ENCODE assay signal across 5 cellular contexts in genomic region chr21:10421199-10421598, GRCh38.
A peak's percentile ranks its signal among the peaks of the same experiment; 100 is the strongest.
DNase-seq lines count a peak whose midpoint lies in the region; TF ChIP-seq lines count a peak whose summit lies in the region.
"Not testable (repeated sequence)": the region's sequence is repeated elsewhere in the genome, so short reads cannot be mapped to it uniquely, and the experiment has no call there.

No MANE protein-coding gene starts in this region.

- TF ChIP-seq EP300 in esophagus muscularis mucosa (IDR thresholded peaks at IDR 0.05), result not testable (repeated sequence)

- H3K9ac ChIP-seq in HUES48 (ENCODE audit: low read depth, low read length), result not testable (repeated sequence)

- not testable (repeated sequence) for TF ChIP-seq CTCF in esophagus muscularis mucosa (IDR thresholded peaks at IDR 0.05)

- peaks cover 92% of the 10 kb centered on the region for H3K9me3 ChIP-seq in HUES48 (ENCODE audit: control insufficient read depth, insufficient read depth, low read length)
- H3K9me3 ChIP-seq in esophagus muscularis mucosa, result not testable (repeated sequence)

- intact Hi-C loops in activated CD4-positive, alpha-beta T cell treated with anti-CD3 and anti-CD28 coated beads, Interleukin-2, amount 10 ng/mL, durations not matched to agents 24 days and 14 days (cut with micrococcal nuclease); esophagus muscularis mucosa (cut with DNase I): not testable (repeated sequence)

- H3K9me3 Mint-ChIP-seq in activated CD4-positive, alpha-beta T cell treated with anti-CD3 and anti-CD28 coated beads, Interleukin-2, amount 10 ng/mL, durations not matched to agents 24 days and 14 days, result not testable (repeated sequence)

- H3K4me3 ChIP-seq in HUES48 (ENCODE audit: low read depth, low read length), result peak overlapping the region; percentile 30; the same call in 1 of the 2 replicates
- not testable (repeated sequence) for H3K4me3 ChIP-seq in esophagus muscularis mucosa

- not testable (repeated sequence) for H3K27ac Mint-ChIP-seq in activated CD4-positive, alpha-beta T cell treated with anti-CD3 and anti-CD28 coated beads, Interleukin-2, amount 10 ng/mL, durations not matched to agents 24 days and 14 days

- not testable (repeated sequence) for H3K36me3 Mint-ChIP-seq in activated CD4-positive, alpha-beta T cell treated with anti-CD3 and anti-CD28 coated beads, Interleukin-2, amount 10 ng/mL, durations not matched to agents 24 days and 14 days (ENCODE audit: low read depth)

- not testable (repeated sequence) for H3K36me3 ChIP-seq in HUES48 (ENCODE audit: control insufficient read depth, insufficient read depth, low read length); esophagus muscularis mucosa

- not testable (repeated sequence) for H3K4me1 ChIP-seq in HUES48 (ENCODE audit: control insufficient read depth, insufficient read depth, low read length); esophagus muscularis mucosa

- WGBS in esophagus muscularis mucosa, result 65% methylated on average over 4 of the region's 4 CpGs

- DNase-seq in EL (peak; percentile 1), esophagus muscularis mucosa (ENCODE audit: extremely low spot score) (peak; percentile 90), medulla oblongata (ENCODE audit: extremely low spot score) (peak; percentile 16)
- DNase-seq in activated CD4-positive, alpha-beta T cell treated with anti-CD3 and anti-CD28 coated beads, Interleukin-2, amount 10 ng/mL, durations not matched to agents 24 days and 14 days, result peak; percentile 50

- not testable (repeated sequence) for H3K4me3 Mint-ChIP-seq in activated CD4-positive, alpha-beta T cell treated with anti-CD3 and anti-CD28 coated beads, Interleukin-2, amount 10 ng/mL, durations not matched to agents 24 days and 14 days

- H3K27me3 ChIP-seq in HUES48 (ENCODE audit: control insufficient read depth, insufficient read depth, low read length), result not testable (repeated sequence)
- H3K27me3 ChIP-seq in esophagus muscularis mucosa, result peaks cover 0 to 10% (median 0%) of the 10 kb centered on the region in 4 donors

- H3K27me3 Mint-ChIP-seq in activated CD4-positive, alpha-beta T cell treated with anti-CD3 and anti-CD28 coated beads, Interleukin-2, amount 10 ng/mL, durations not matched to agents 24 days and 14 days, result not testable (repeated sequence)

- H3K27ac ChIP-seq in HUES48 (ENCODE audit: low read depth, low read length); esophagus muscularis mucosa (replicated peaks in 1 of 4): not testable (repeated sequence)

- not testable (repeated sequence) for TF ChIP-seq POLR2A in esophagus muscularis mucosa (IDR thresholded peaks at IDR 0.05; ENCODE audit: low read depth)

- H3K4me1 Mint-ChIP-seq in activated CD4-positive, alpha-beta T cell treated with anti-CD3 and anti-CD28 coated beads, Interleukin-2, amount 10 ng/mL, durations not matched to agents 24 days and 14 days, result not testable (repeated sequence)

Comparison
In these comparisons a context has a peak if more than half of its experiments do, and no peak if none do; other contexts are left out.
1. DNase-seq: peak in every context shown above with its lines; median percentile 90 in esophagus muscularis mucosa; 50 in activated CD4-positive, alpha-beta T cell treated with anti-CD3 and anti-CD28 coated beads, Interleukin-2, amount 10 ng/mL, durations not matched to agents 24 days and 14 days; 16 in medulla oblongata; 1 in EL.